In the genomic region with DNA sequence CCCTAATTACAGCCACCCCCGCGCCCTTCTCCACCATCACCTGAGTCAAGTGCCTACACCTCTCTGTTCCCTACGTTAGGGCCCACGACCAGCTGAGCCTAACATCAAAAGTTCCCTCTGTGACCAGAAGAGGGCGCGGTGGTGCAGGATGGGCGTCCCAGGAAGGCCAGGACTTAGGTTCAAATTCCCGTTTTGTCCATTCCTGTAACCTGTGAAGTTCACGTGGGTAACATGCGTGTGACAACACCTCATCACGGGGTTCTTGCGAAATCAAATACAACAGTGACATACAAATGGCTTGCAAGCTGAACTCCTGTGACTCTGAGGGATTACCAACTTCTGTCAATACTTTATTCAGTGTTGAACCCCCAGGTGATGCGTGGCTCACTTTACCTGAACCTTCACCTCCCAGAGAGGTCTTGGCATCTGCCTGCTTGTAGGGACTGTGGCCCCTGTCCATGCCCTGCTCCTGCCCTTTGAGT, we compare ENCODE assay signal across 8 cellular contexts.
DNase-seq lines count a peak whose midpoint lies in the region; ATAC-seq, FAIRE-seq and TF ChIP-seq lines count a peak whose summit lies in the region.

No MANE protein-coding gene starts in this region.

- H3K4me2 ChIP-seq in endothelial cell of umbilical vein (ENCODE audit: insufficient read depth, low read length), result no peak overlapping the region

- H3K27me3 ChIP-seq in endothelial cell of umbilical vein (ENCODE audit: control insufficient read depth in 2 of 2, insufficient read depth in 2 of 2, low read length in 2 of 2), result no peaks in the 10 kb centered on the region
- H3K27me3 ChIP-seq in thyroid gland, result no peaks in the 10 kb centered on the region

- H3K9ac ChIP-seq in endothelial cell of umbilical vein (replicated peaks; ENCODE audit: extremely low read depth, insufficient read depth, low read length), result no peak overlapping the region

- FAIRE-seq in endothelial cell of umbilical vein (lab: Jason Lieb, UNC), result peak; percentile 58

- H3K9me1 ChIP-seq in endothelial cell of umbilical vein (replicated peaks; ENCODE audit: control insufficient read depth, extremely low read depth, insufficient read depth, low read length), result no peaks in the 10 kb centered on the region

- dilution Hi-C loops in endothelial cell of umbilical vein (cut with MboI; ENCODE audit: extremely low pct_ligation_motif_present, low sequenced_read_pairs), result no loop called here

- in situ Hi-C loops in GM13976 (cut with MboI; ENCODE audit: low sequenced_read_pairs, unreplicated experiment), result loop anchor here (5.0 kb wide), 1 partner anchor 203 kb away; no protein-coding TSS in a partner anchor

- no peaks in the 10 kb centered on the region for H3K9me3 Mint-ChIP-seq in activated CD8-positive, alpha-beta T cell treated with anti-CD3 and anti-CD28 coated beads, Interleukin-2, amount 10 ng/mL, durations not matched to agents 7 days and 5 days (ENCODE audit: insufficient read depth)
- no peaks in the 10 kb centered on the region for H3K9me3 Mint-ChIP-seq in natural killer cell

- H2AFZ ChIP-seq in endothelial cell of umbilical vein (ENCODE audit: low read depth, low read length), result no peak overlapping the region

- TF ChIP-seq POLR2A in endothelial cell of umbilical vein (IDR thresholded peaks at IDR 0.05; ENCODE audit: low read depth, low read length) (no peak), thyroid gland (IDR thresholded peaks at IDR 0.05) (no peak)

- CTCF ChIA-PET in activated CD8-positive, alpha-beta T cell treated with anti-CD3 and anti-CD28 coated beads, Interleukin-2, amount 10 ng/mL, durations not matched to agents 7 days and 5 days (lab: Charles Lee), result interaction anchor here (0.5 to 6.1 kb wide), 45 partner anchors 9 to 431 kb away, joined by 3 to 49 read pairs (median 6); partner anchors contain the start of gene ARL4C
- CTCF ChIA-PET in endothelial cell of umbilical vein (lab: Charles Lee), result interaction anchor here (0.6 to 6.8 kb wide), 28 partner anchors 9 to 828 kb away, joined by 3 to 81 read pairs (median 5); partner anchors contain the start of gene ARL4C

- 22% methylated on average over 13 of the region's 13 CpGs for WGBS in thyroid gland, 2 donors

- H3K27ac Mint-ChIP-seq in activated CD8-positive, alpha-beta T cell treated with anti-CD3 and anti-CD28 coated beads, Interleukin-2, amount 10 ng/mL, durations not matched to agents 7 days and 5 days, result peak overlapping the region; percentile 97
- H3K27ac Mint-ChIP-seq in natural killer cell, result peak overlapping the region; percentile 97 to 98

- H4K20me1 ChIP-seq in endothelial cell of umbilical vein (replicated peaks; ENCODE audit: control insufficient read depth, extremely low read depth, insufficient read depth, low read length), result no peaks in the 10 kb centered on the region

- peaks cover 37% of the 10 kb centered on the region for H3K4me1 ChIP-seq in endothelial cell of umbilical vein (ENCODE audit: control insufficient read depth, extremely low read depth, insufficient read depth, low read length)
- no peaks in the 10 kb centered on the region for H3K4me1 ChIP-seq in thyroid gland

- H3K79me2 ChIP-seq in endothelial cell of umbilical vein (ENCODE audit: control insufficient read depth, insufficient read depth, low read length), result no peaks in the 10 kb centered on the region

- H3K36me3 ChIP-seq in endothelial cell of umbilical vein (ENCODE audit: control insufficient read depth in 2 of 2, extremely low read depth in 1 of 2, insufficient read depth in 2 of 2, low read length in 2 of 2) (no peaks in the 10 kb centered on the region), thyroid gland (no peaks in the 10 kb centered on the region)

- no peaks in the 10 kb centered on the region for H3K27me3 Mint-ChIP-seq in activated CD8-positive, alpha-beta T cell treated with anti-CD3 and anti-CD28 coated beads, Interleukin-2, amount 10 ng/mL, durations not matched to agents 7 days and 5 days (ENCODE audit: low read depth)
- H3K27me3 Mint-ChIP-seq in natural killer cell (ENCODE audit: low read depth in 2 of 2), result no peaks in the 10 kb centered on the region

- DNase-seq in GM13976 (ENCODE audit: low spot score), result peak; percentile 57
- DNase-seq in NCI-H526 (lab: John Stamatoyannopoulos, UW), result peak; percentile 46 to 69
- DNase-seq in activated CD8-positive, alpha-beta T cell treated with anti-CD3 and anti-CD28 coated beads, Interleukin-2, amount 10 ng/mL, durations not matched to agents 7 days and 5 days, result peak; percentile 75
- DNase-seq in endothelial cell of umbilical vein (ENCODE audit: low read depth, low spot score), result peak; percentile 65
- peak; percentile 75 for DNase-seq in natural killer cell
- peak; percentile 55 to 66 for DNase-seq in thyroid gland

- intact Hi-C loops in endothelial cell of umbilical vein (cut with micrococcal nuclease), result loop anchor here (1.0 to 5.0 kb wide), 7 partner anchors 86 to 828 kb away; no protein-coding TSS in a partner anchor
- intact Hi-C loops in natural killer cell (cut with micrococcal nuclease), result loop anchor here (5.0 kb wide), 1 partner anchor 312 kb away; no protein-coding TSS in a partner anchor
- intact Hi-C loops in thyroid gland (cut with DNase I), result loop anchor here (2.0 kb wide), 1 partner anchor 212 kb away; no protein-coding TSS in a partner anchor

- H3K27ac ChIP-seq in 22Rv1 (no peak overlapping the region), endothelial cell of umbilical vein (ENCODE audit: insufficient read depth, low read depth, low read length) (no peak overlapping the region), thyroid gland (no peak overlapping the region)

- peaks cover 19% of the 10 kb centered on the region for H3K36me3 Mint-ChIP-seq in activated CD8-positive, alpha-beta T cell treated with anti-CD3 and anti-CD28 coated beads, Interleukin-2, amount 10 ng/mL, durations not matched to agents 7 days and 5 days (ENCODE audit: low read depth)
- H3K36me3 Mint-ChIP-seq in natural killer cell, result no peaks in the 10 kb centered on the region

- POLR2A ChIA-PET in activated CD8-positive, alpha-beta T cell treated with anti-CD3 and anti-CD28 coated beads, Interleukin-2, amount 10 ng/mL, durations not matched to agents 7 days and 5 days (lab: Charles Lee), result interaction anchor here (0.6 to 8.8 kb wide), 10 partner anchors 8 to 435 kb away, joined by 3 to 189 read pairs (median 20); partner anchors contain the start of genes ARL4C and HJURP
- POLR2A ChIA-PET in endothelial cell of umbilical vein (lab: Charles Lee), result no interaction called here

- H3K9me3 ChIP-seq in endothelial cell of umbilical vein (replicated peaks; ENCODE audit: control insufficient read depth, insufficient read depth, low read length) (no peaks in the 10 kb centered on the region), thyroid gland (no peaks in the 10 kb centered on the region)

- no peak for ATAC-seq in activated CD8-positive, alpha-beta T cell treated with anti-CD3 and anti-CD28 coated beads, Interleukin-2, amount 10 ng/mL, durations not matched to agents 7 days and 5 days
- ATAC-seq in natural killer cell (peak; percentile 1 to 16 (median 12)), GM18858 (IDR thresholded peaks at IDR 0.05; ENCODE audit: unreplicated experiment) (no peak)

- H3K4me3 ChIP-seq in endothelial cell of umbilical vein (replicated peaks in 1 of 3; ENCODE audit: insufficient read depth in 1 of 3, low read depth in 1 of 3, low read length in 3 of 3), result no peak overlapping the region
- no peak overlapping the region for H3K4me3 ChIP-seq in thyroid gland (replicated peaks in 1 of 3)

- H3K4me1 Mint-ChIP-seq in activated CD8-positive, alpha-beta T cell treated with anti-CD3 and anti-CD28 coated beads, Interleukin-2, amount 10 ng/mL, durations not matched to agents 7 days and 5 days (ENCODE audit: low read depth), result peaks cover 78% of the 10 kb centered on the region
- peaks cover 63 to 81% of the 10 kb centered on the region in 2 donors for H3K4me1 Mint-ChIP-seq in natural killer cell

- TF ChIP-seq CTCF in 22Rv1 (IDR thresholded peaks at IDR 0.05) (peak; percentile 90), GM13976 (IDR thresholded peaks at IDR 0.05; ENCODE audit: borderline replicate concordance, control extremely low read depth, extremely low read depth, insufficient read depth, missing control alignments) (peak; percentile 83), endothelial cell of umbilical vein (IDR thresholded peaks at IDR 0.05; ENCODE audit: extremely low read depth in 1 of 2, insufficient read depth in 1 of 2, low read depth in 1 of 2, low read length in 2 of 2) (peak; percentile 75 to 88), natural killer cell (IDR thresholded peaks at IDR 0.05) (peak; percentile 88), thyroid gland (IDR thresholded peaks at IDR 0.05) (peak; percentile 38 to 83 (median 65))

- no TSS peak for BruUV-seq in endothelial cell of umbilical vein (replicated peaks; lab: Mats Ljungman, UMichigan)

- no peak overlapping the region for H3K4me3 Mint-ChIP-seq in activated CD8-positive, alpha-beta T cell treated with anti-CD3 and anti-CD28 coated beads, Interleukin-2, amount 10 ng/mL, durations not matched to agents 7 days and 5 days
- peak overlapping the region; percentile 85 for H3K4me3 Mint-ChIP-seq in natural killer cell

TF ChIP-seq in endothelial cell of umbilical vein, 7 proteins besides CTCF, POLR2A, EP300 and RAD21:
- no peak for TF ChIP-seq MYC (IDR thresholded peaks at IDR 0.05; ENCODE audit: low read depth, low read length)
- TF ChIP-seq, protein P1, sequence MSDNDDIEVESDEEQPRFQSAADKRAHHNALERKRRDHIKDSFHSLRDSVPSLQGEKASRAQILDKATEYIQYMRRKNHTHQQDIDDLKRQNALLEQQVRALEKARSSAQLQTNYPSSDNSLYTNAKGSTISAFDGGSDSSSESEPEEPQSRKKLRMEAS (IDR thresholded peaks at IDR 0.05; ENCODE audit: insufficient read depth, insufficient read length), result no peak
- TF ChIP-seq EZH2 (IDR thresholded peaks at IDR 0.05; ENCODE audit: borderline replicate concordance, low read depth, low read length, severe bottlenecking), result no peak
- no peak for TF ChIP-seq GATA2 (IDR thresholded peaks at IDR 0.05; ENCODE audit: insufficient read depth, insufficient read length, low read depth, low read length)
- no peak for TF ChIP-seq FOS (IDR thresholded peaks at IDR 0.05; ENCODE audit: borderline replicate concordance, insufficient read depth, low read length)
- no peak for TF ChIP-seq JUN (IDR thresholded peaks at IDR 0.05; ENCODE audit: borderline replicate concordance, insufficient read depth, insufficient read length, low read depth)
- TF ChIP-seq POLR2AphosphoS5 (IDR thresholded peaks at IDR 0.05; ENCODE audit: insufficient read depth, low read depth, low read length), result no peak

Comparison
In these comparisons a context has a peak if more than half of its experiments do, and no peak if none do; other contexts are left out.
1. ATAC-seq: peak in natural killer cell (3 of 3); none in activated CD8-positive, alpha-beta T cell treated with anti-CD3 and anti-CD28 coated beads, Interleukin-2, amount 10 ng/mL, durations not matched to agents 7 days and 5 days (single experiment) and GM18858 (single experiment).
2. Peak in every context shown above with its lines, with median percentiles within 50 percentile points of each other: CTCF ChIP-seq and DNase-seq.